In genomic region chr4:119041951-119042560, GRCh38 we compare ENCODE assay signal across 8 cellular contexts.
DNase-seq lines count a peak whose midpoint lies in the region; ATAC-seq and TF ChIP-seq lines count a peak whose summit lies in the region.

No MANE protein-coding gene starts in this region.

- ATAC-seq in GM19025 (IDR thresholded peaks at IDR 0.05; ENCODE audit: low read depth, unreplicated experiment), result peak; percentile 81
- ATAC-seq in HG03108 (IDR thresholded peaks at IDR 0.05; ENCODE audit: unreplicated experiment), result peak; percentile 81
- peak; percentile 86 to 96 for ATAC-seq in stimulated activated naive B cell treated with anti-CD40 and anti-IgM and Interleukin-4, amounts not matched to agents 10 μg/mL and 1 μg/mL and 100 μg/mL, for 72 hours (replicated peaks)

- no peak overlapping the region for H3K27ac Mint-ChIP-seq in stimulated activated naive B cell treated with anti-CD40 and anti-IgM and Interleukin-4, amounts not matched to agents 10 μg/mL and 1 μg/mL and 100 μg/mL, for 72 hours

- no peak overlapping the region for H4K5ac ChIP-seq in mesendoderm (ENCODE audit: low read length)

- no peak overlapping the region for H3K56ac ChIP-seq in mesendoderm (ENCODE audit: low read length)

- H3K27ac ChIP-seq in mesendoderm (ENCODE audit: low read depth, low read length), result no peak overlapping the region

- H3K4me2 ChIP-seq in mesendoderm (ENCODE audit: low read length), result no peak overlapping the region

- no peak overlapping the region for H3K4me3 Mint-ChIP-seq in stimulated activated naive B cell treated with anti-CD40 and anti-IgM and Interleukin-4, amounts not matched to agents 10 μg/mL and 1 μg/mL and 100 μg/mL, for 72 hours

- no peak overlapping the region for H3K23ac ChIP-seq in mesendoderm (ENCODE audit: low read length)

- no peak overlapping the region for H2BK15ac ChIP-seq in mesendoderm (replicated peaks; ENCODE audit: low read depth)

- H3K4me1 ChIP-seq in mesendoderm (ENCODE audit: control insufficient read depth, low read depth, low read length), result no peaks in the 10 kb centered on the region

- H3K4me1 Mint-ChIP-seq in stimulated activated naive B cell treated with anti-CD40 and anti-IgM and Interleukin-4, amounts not matched to agents 10 μg/mL and 1 μg/mL and 100 μg/mL, for 72 hours, result no peaks in the 10 kb centered on the region

- no peaks in the 10 kb centered on the region for H3K79me1 ChIP-seq in mesendoderm (ENCODE audit: low read length)

- H2AK5ac ChIP-seq in mesendoderm (ENCODE audit: low read length), result no peak overlapping the region

- no peaks in the 10 kb centered on the region for H3K36me3 Mint-ChIP-seq in stimulated activated naive B cell treated with anti-CD40 and anti-IgM and Interleukin-4, amounts not matched to agents 10 μg/mL and 1 μg/mL and 100 μg/mL, for 72 hours

- H4K8ac ChIP-seq in mesendoderm (ENCODE audit: low read depth, low read length), result no peak overlapping the region

- H3K36me3 ChIP-seq in mesendoderm (ENCODE audit: control insufficient read depth, insufficient read depth, low read length), result no peaks in the 10 kb centered on the region

- H3K4me3 ChIP-seq in WI38 (ENCODE audit: low read depth, low read length) (no peak overlapping the region), mesendoderm (ENCODE audit: low read length) (no peak overlapping the region)

- H2BK120ac ChIP-seq in mesendoderm (ENCODE audit: low read depth, low read length), result no peak overlapping the region

- WGBS in mesendoderm (ENCODE audit: extremely low coverage, insufficient coverage, low lambda C conversion rate), result no CpG with 5 or more reads among the region's 6 CpGs

- no peak overlapping the region for H3K4ac ChIP-seq in mesendoderm (ENCODE audit: low read depth, low read length)

- no peaks in the 10 kb centered on the region for H3K79me2 ChIP-seq in mesendoderm (ENCODE audit: control insufficient read depth, insufficient read depth, low read length)

- H3K27me3 ChIP-seq in mesendoderm (ENCODE audit: insufficient read depth, low read length, poor library complexity), result no peaks in the 10 kb centered on the region

- peak; percentile 53 for TF ChIP-seq CTCF in WI38 (IDR thresholded peaks at IDR 0.05; ENCODE audit: low read depth, low read length)

- H3K9me3 Mint-ChIP-seq in stimulated activated naive B cell treated with anti-CD40 and anti-IgM and Interleukin-4, amounts not matched to agents 10 μg/mL and 1 μg/mL and 100 μg/mL, for 72 hours, result no peaks in the 10 kb centered on the region

- no peaks in the 10 kb centered on the region for H3K27me3 Mint-ChIP-seq in stimulated activated naive B cell treated with anti-CD40 and anti-IgM and Interleukin-4, amounts not matched to agents 10 μg/mL and 1 μg/mL and 100 μg/mL, for 72 hours

- no peak overlapping the region for H3K18ac ChIP-seq in mesendoderm (ENCODE audit: low read length)

- peak; percentile 79 for DNase-seq in CD1c-positive myeloid dendritic cell (ENCODE audit: extremely low spot score)
- peak; percentile 1 for DNase-seq in NCI-H2196 treated with DMSO at 0.1 percent for 48 hours (lab: John Stamatoyannopoulos, UW; ENCODE audit: unreplicated experiment)
- DNase-seq in dermis microvascular lymphatic vessel endothelial cell (ENCODE audit: low read depth in 2 of 2), result peak; percentile 62 to 83
- peak; percentile 86 for DNase-seq in mesendoderm
- peak; percentile 24 for DNase-seq in stimulated activated naive B cell treated with anti-CD40 and anti-IgM and Interleukin-4, amounts not matched to agents 10 μg/mL and 1 μg/mL and 100 μg/mL, for 72 hours

- H2BK5ac ChIP-seq in mesendoderm (ENCODE audit: low read length), result no peak overlapping the region

- H3K9ac ChIP-seq in mesendoderm (ENCODE audit: low read length), result no peak overlapping the region

Comparison
In these comparisons a context has a peak if more than half of its experiments do, and no peak if none do; other contexts are left out.
1. DNase-seq: peak in every context shown above with its lines; median percentile 86 in mesendoderm; 79 in CD1c-positive myeloid dendritic cell; 72 in dermis microvascular lymphatic vessel endothelial cell; 24 in stimulated activated naive B cell treated with anti-CD40 and anti-IgM and Interleukin-4, amounts not matched to agents 10 μg/mL and 1 μg/mL and 100 μg/mL, for 72 hours; 1 in NCI-H2196 treated with DMSO at 0.1 percent for 48 hours.